Comparison of ENCODE assay signal across 23 cellular contexts in genomic region chr2:101756266-101756665, GRCh38. TPM values are rescaled to one million over a fixed set of nuclear protein-coding genes. Genes with fewer than 3 reads are reported as not detected.
DNase-seq lines count a peak whose midpoint lies in the region; ATAC-seq and TF ChIP-seq lines count a peak whose summit lies in the region.
"Had no signal": no experiment of that assay in that cellular context is flagged by ENCODE, and none has a peak within 500 bp of the region (broad histone marks: within the 10 kb centered on the region; RNA-seq: fewer than 3 reads in every experiment).

No MANE protein-coding gene starts in this region.

- intact Hi-C loops in spleen (cut with DNase I; ENCODE audit: low total_unique reads) = loop anchor here (10.0 kb wide), 1 partner anchor 59 kb away; no protein-coding TSS in a partner anchor

- TF ChIP-seq CTCF in liver (IDR thresholded peaks at IDR 0.05; ENCODE audit: low read depth, low read length, missing input control) (no peak), spleen (IDR thresholded peaks at IDR 0.05 in 8 of 11, conservative IDR thresholded peaks at IDR 0.05 in 3 of 11) (no peak)

- H3K4me3 ChIP-seq in liver (ENCODE audit: low read depth in 1 of 3, low read length in 3 of 3) (no peak overlapping the region), spleen (peak overlapping the region in 1 of 8 donors; percentile 17)
- H3K4me3 ChIP-seq: cardiac muscle cell, thyroid gland had no signal

- ATAC-seq in activated T-helper 17 cell treated with anti-CD3 and anti-CD28 coated beads, Interleukin-2, amount 50 U/mL, for 72 hours (replicated peaks) = no peak
- no peak for ATAC-seq in GM18519 (IDR thresholded peaks at IDR 0.05; ENCODE audit: low FRiP score, unreplicated experiment)
- ATAC-seq: SK-N-SH treated with all-trans-retinoic acid at 6 μM for 48 hours; stimulated activated naive CD8-positive, alpha-beta T cell treated with anti-CD3 and anti-CD28 coated beads, Interleukin-15, Interleukin-2, amounts not matched to agents 100 U/mL and 50 U/mL, for 24 hours had no signal

- peak overlapping the region; percentile 89 to 91 (median 90) for H3K27ac Mint-ChIP-seq in IgD-negative memory B cell
- H3K27ac Mint-ChIP-seq in activated T-helper 17 cell treated with anti-CD3 and anti-CD28 coated beads, Interleukin-2, amount 50 U/mL, for 72 hours = no peak overlapping the region
- H3K27ac Mint-ChIP-seq: activated CD4-positive, alpha-beta T cell treated with anti-CD3 and anti-CD28 coated beads, Interleukin-2, amount 10 ng/mL, durations not matched to agents 7 days and 5 days; dendritic cell treated with granulocyte-macrophage colony-stimulating factor and Interleukin-4, amounts not matched to agents 40 ng/mL and 50 ng/mL, for 4 days had no signal

- H3K27me3 Mint-ChIP-seq in IgD-negative memory B cell = no peaks in the 10 kb centered on the region
- no peaks in the 10 kb centered on the region for H3K27me3 Mint-ChIP-seq in activated T-helper 17 cell treated with anti-CD3 and anti-CD28 coated beads, Interleukin-2, amount 50 U/mL, for 72 hours
- H3K27me3 Mint-ChIP-seq: activated CD4-positive, alpha-beta T cell treated with anti-CD3 and anti-CD28 coated beads, Interleukin-2, amount 10 ng/mL, durations not matched to agents 7 days and 5 days; CD4-positive, alpha-beta memory T cell; dendritic cell treated with granulocyte-macrophage colony-stimulating factor and Interleukin-4, amounts not matched to agents 40 ng/mL and 50 ng/mL, for 4 days had no signal

- H3K27ac ChIP-seq in liver (ENCODE audit: low read depth in 1 of 2, low read length in 2 of 2) = no peak overlapping the region
- H3K27ac ChIP-seq in spleen = peak overlapping the region in 5 of 8 donors; percentile 20 to 74 (median 59)
- H3K27ac ChIP-seq: cardiac muscle cell, thyroid gland had no signal

- H3K4me3 Mint-ChIP-seq in IgD-negative memory B cell = peak overlapping the region; percentile 21 to 91 (median 77)
- peak overlapping the region; percentile 56 for H3K4me3 Mint-ChIP-seq in activated T-helper 17 cell treated with anti-CD3 and anti-CD28 coated beads, Interleukin-2, amount 50 U/mL, for 72 hours
- H3K4me3 Mint-ChIP-seq: activated CD4-positive, alpha-beta T cell treated with anti-CD3 and anti-CD28 coated beads, Interleukin-2, amount 10 ng/mL, durations not matched to agents 7 days and 5 days; dendritic cell treated with granulocyte-macrophage colony-stimulating factor and Interleukin-4, amounts not matched to agents 40 ng/mL and 50 ng/mL, for 4 days had no signal

- DNase-seq in spleen (no peak), HuH-7.5 (ENCODE audit: low spot score) (no peak), AG08396 (ENCODE audit: low spot score) (no peak)
- no peak for DNase-seq in activated T-cell treated with anti-CD3 and anti-CD28 coated beads, Interleukin-2, amount 50 U/mL, for 1 hour
- DNase-seq: activated CD4-positive, alpha-beta T cell treated with anti-CD3 and anti-CD28 coated beads, Interleukin-2, amount 10 ng/mL, durations not matched to agents 7 days and 5 days; activated naive CD4-positive, alpha-beta T cell treated with anti-CD3 and anti-CD28 coated beads, Interleukin-2, amount 50 U/mL, for 16 hours; amygdala; CD4-positive, alpha-beta memory T cell; islet precursor cell; mammary epithelial cell; NCI-H1436; NCI-H524; occipital lobe; stimulated activated CD4-positive, alpha-beta T cell treated with anti-CD3 and anti-CD28 coated beads, Interleukin-4, amount 100 ng/mL, for 24 hours; stimulated activated naive CD8-positive, alpha-beta T cell treated with anti-CD3 and anti-CD28 coated beads, Interleukin-15, Interleukin-2, amounts not matched to agents 100 U/mL and 50 U/mL, for 24 hours; thyroid gland had no signal

- H3K4me1 ChIP-seq in liver (ENCODE audit: control insufficient read depth in 4 of 4, insufficient read depth in 4 of 4, low read length in 3 of 4) = peaks cover 16 to 54% (median 51%) of the 10 kb centered on the region in 4 donors
- peaks cover 25 to 84% (median 63%) of the 10 kb centered on the region in 6 donors for H3K4me1 ChIP-seq in spleen

- TF ChIP-seq POLR2A in spleen (IDR thresholded peaks at IDR 0.05) = no peak

- 58% methylated on average over 3 of the region's 3 CpGs for WGBS in liver
- 77 to 88% (median 81%) methylated on average over 3 of the region's 3 CpGs for WGBS in spleen, 5 donors

- no peaks in the 10 kb centered on the region for H3K27me3 ChIP-seq in liver (ENCODE audit: control insufficient read depth in 4 of 4, insufficient read depth in 4 of 4, low read length in 3 of 4)
- no peaks in the 10 kb centered on the region for H3K27me3 ChIP-seq in spleen (replicated peaks in 1 of 7)
- H3K27me3 ChIP-seq: cardiac muscle cell, thyroid gland had no signal

- no peaks in the 10 kb centered on the region for H3K9me3 Mint-ChIP-seq in IgD-negative memory B cell
- H3K9me3 Mint-ChIP-seq in activated T-helper 17 cell treated with anti-CD3 and anti-CD28 coated beads, Interleukin-2, amount 50 U/mL, for 72 hours = no peaks in the 10 kb centered on the region
- H3K9me3 Mint-ChIP-seq: activated CD4-positive, alpha-beta T cell treated with anti-CD3 and anti-CD28 coated beads, Interleukin-2, amount 10 ng/mL, durations not matched to agents 7 days and 5 days; CD4-positive, alpha-beta memory T cell; dendritic cell treated with granulocyte-macrophage colony-stimulating factor and Interleukin-4, amounts not matched to agents 40 ng/mL and 50 ng/mL, for 4 days had no signal

- H3K9me3 ChIP-seq in liver (ENCODE audit: control insufficient read depth in 4 of 4, low read length in 3 of 4) (no peaks in the 10 kb centered on the region), spleen (no peaks in the 10 kb centered on the region)
- H3K9me3 ChIP-seq: thyroid gland had no signal

- peaks cover 53 to 64% (median 55%) of the 10 kb centered on the region in 3 donors for H3K4me1 Mint-ChIP-seq in IgD-negative memory B cell
- H3K4me1 Mint-ChIP-seq in activated T-helper 17 cell treated with anti-CD3 and anti-CD28 coated beads, Interleukin-2, amount 50 U/mL, for 72 hours = peaks cover 53% of the 10 kb centered on the region

- peak in 1 of 2 donors; percentile 21 for TF ChIP-seq RAD21 in liver (IDR thresholded peaks at IDR 0.05)

- no peaks in the 10 kb centered on the region for H3K36me3 ChIP-seq in liver (ENCODE audit: control insufficient read depth in 4 of 4, insufficient read depth in 3 of 4, low read depth in 1 of 4, low read length in 3 of 4)
- H3K36me3 ChIP-seq in spleen = no peaks in the 10 kb centered on the region
- H3K36me3 ChIP-seq: cardiac muscle cell, thyroid gland had no signal

- H3K36me3 Mint-ChIP-seq in IgD-negative memory B cell = peaks cover 2% of the 10 kb centered on the region
- no peaks in the 10 kb centered on the region for H3K36me3 Mint-ChIP-seq in activated T-helper 17 cell treated with anti-CD3 and anti-CD28 coated beads, Interleukin-2, amount 50 U/mL, for 72 hours (ENCODE audit: low read depth)

- H3K9ac ChIP-seq in liver (ENCODE audit: low read depth in 1 of 2, low read length in 2 of 2) = no peak overlapping the region

TF ChIP-seq in liver, 16 proteins besides CTCF, POLR2A, EP300 and RAD21 (continues in another document):
- TF ChIP-seq SP1 (IDR thresholded peaks at IDR 0.05) (no peak), HNF4G (IDR thresholded peaks at IDR 0.05) (peak; percentile 50), GABPA (IDR thresholded peaks at IDR 0.05 in 1 of 2, conservative IDR thresholded peaks at IDR 0.05 in 1 of 2) (no peak), HNF4A (conservative IDR thresholded peaks at IDR 0.05) (peak; percentile 85 to 91), EGR1 (IDR thresholded peaks at IDR 0.05; ENCODE audit: low read depth in 2 of 2) (no peak), RXRA (IDR thresholded peaks at IDR 0.05) (peak; percentile 62 to 71), NR2F2 (IDR thresholded peaks at IDR 0.05) (peak; percentile 84), YY1 (IDR thresholded peaks at IDR 0.05) (no peak), JUND (IDR thresholded peaks at IDR 0.05) (no peak), FOXA1 (IDR thresholded peaks at IDR 0.05) (no peak), FOXA2 (IDR thresholded peaks at IDR 0.05) (peak; percentile 25), MAX (IDR thresholded peaks at IDR 0.05) (no peak), ATF3 (IDR thresholded peaks at IDR 0.05) (no peak), TAF1 (conservative IDR thresholded peaks at IDR 0.05) (no peak)

RNA-seq across cellular contexts. Expression of gene MAP4K4, which starts 58.8 kb away (rescaled TPM):
- polyA plus RNA-seq in IgD-negative memory B cell = 9.3 TPM
- 10 to 100 TPM; 26.4 to 54.9 TPM for total RNA-seq in activated T-helper 17 cell treated with anti-CD3 and anti-CD28 coated beads, Interleukin-2, amount 50 U/mL, for 72 hours
- total RNA-seq in liver = 10 to 100 TPM; 33.7 to 40.0 TPM
- 10 to 100 TPM in 1 of 2 donors, 1 to 10 TPM in 1; 9.1 to 13.6 TPM for polyA plus RNA-seq in liver
- 100 to 1,000 TPM in 1 of 7 donors, 10 to 100 TPM in 6; 69.5 to 108 (median 73.1) TPM for total RNA-seq in spleen
- polyA plus RNA-seq in spleen = 10 to 100 TPM; 16.7 to 19.0 (median 17.3) TPM

Comparison
In these comparisons a context has a peak if more than half of its experiments do, and no peak if none do; other contexts are left out.
1. H3K27ac ChIP-seq: peak in spleen (5 of 8); none in liver (0 of 2).